ENCODE assay signal across 26 cellular contexts in the genomic region with DNA sequence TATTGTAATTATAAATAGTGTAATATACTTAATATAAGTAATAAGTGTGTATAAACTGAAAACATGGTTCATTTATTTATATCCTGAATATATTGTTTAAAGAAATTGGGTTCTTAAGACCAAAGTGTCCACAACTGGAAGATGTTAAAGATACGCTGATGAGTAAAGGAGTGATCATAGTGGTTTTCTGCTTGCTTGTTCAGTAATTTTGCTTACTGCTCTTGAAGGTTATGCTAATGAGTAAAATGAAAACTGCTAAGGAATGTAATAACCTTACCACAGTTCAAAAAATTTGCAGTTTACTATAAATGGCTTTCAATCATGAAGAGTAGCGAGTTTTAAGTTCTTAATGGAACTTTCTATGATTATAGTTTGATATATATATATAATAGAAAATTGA. TPM values are rescaled to one million over a fixed set of nuclear protein-coding genes. Genes with fewer than 3 reads are reported as not detected.
DNase-seq lines count a peak whose midpoint lies in the region; ATAC-seq, FAIRE-seq and TF ChIP-seq lines count a peak whose summit lies in the region.
"Had no signal": no experiment of that assay in that cellular context is flagged by ENCODE, and none has a peak within 500 bp of the region (broad histone marks: within the 10 kb centered on the region; RNA-seq: fewer than 3 reads in every experiment).

No MANE protein-coding gene starts in this region.

- H3K4me1 ChIP-seq in HEK293 (ENCODE audit: control insufficient read depth, insufficient read depth, low read length) (no peaks in the 10 kb centered on the region), A673 (ENCODE audit: insufficient read depth, low read length, poor library complexity, severe bottlenecking) (no peaks in the 10 kb centered on the region), heart right ventricle (peaks cover 0 to 14% (median 8%) of the 10 kb centered on the region in 9 donors)

- no peaks in the 10 kb centered on the region for H3K9me3 ChIP-seq in HEK293 (ENCODE audit: control insufficient read depth, insufficient read depth, low read depth, low read length)
- H3K9me3 ChIP-seq in A673 (ENCODE audit: low read depth, low read length, poor library complexity, severe bottlenecking): no peaks in the 10 kb centered on the region
- H3K9me3 ChIP-seq in heart right ventricle: no peaks in the 10 kb centered on the region
- H3K9me3 ChIP-seq: SK-N-SH had no signal

- no peaks in the 10 kb centered on the region for H3K9me3 Mint-ChIP-seq in activated T-helper 17 cell treated with anti-CD3 and anti-CD28 coated beads, Interleukin-2, amount 50 U/mL, for 72 hours
- H3K9me3 Mint-ChIP-seq: GM23338 had no signal

- no peaks in the 10 kb centered on the region for H3K27me3 Mint-ChIP-seq in activated T-helper 17 cell treated with anti-CD3 and anti-CD28 coated beads, Interleukin-2, amount 50 U/mL, for 72 hours

- CTCF ChIA-PET in HEK293 (lab: Yijun Ruan, JAX) (no interaction called here), A673 (lab: Charles Lee) (no interaction called here)

- peak; percentile 74 to 95 for ATAC-seq in activated CD4-positive, CD25-positive, alpha-beta regulatory T cell treated with anti-CD3 and anti-CD28 coated beads, Interleukin-2, amount 50 U/mL, for 24 hours
- ATAC-seq in activated T-helper 17 cell treated with anti-CD3 and anti-CD28 coated beads, Interleukin-2, amount 50 U/mL, for 72 hours (replicated peaks): peak; percentile 94
- no peak for ATAC-seq in heart right ventricle
- ATAC-seq: GM23338, HCT116 had no signal

- H3K36me3 ChIP-seq in HEK293 (ENCODE audit: control insufficient read depth in 2 of 2, insufficient read depth in 1 of 2, low read length in 2 of 2): peaks cover 61 to 76% of the 10 kb centered on the region in 2 experiments
- peaks cover 82% of the 10 kb centered on the region for H3K36me3 ChIP-seq in A673 (ENCODE audit: insufficient read depth, low read length, poor library complexity, severe bottlenecking)
- peaks cover 0 to 100% (median 29%) of the 10 kb centered on the region in 9 donors for H3K36me3 ChIP-seq in heart right ventricle

- peak overlapping the region; percentile 41 for H3K27ac Mint-ChIP-seq in activated T-helper 17 cell treated with anti-CD3 and anti-CD28 coated beads, Interleukin-2, amount 50 U/mL, for 72 hours
- H3K27ac Mint-ChIP-seq: GM23338 had no signal

- H3K27me3 ChIP-seq in A673 (replicated peaks; ENCODE audit: insufficient read depth, low read depth, low read length, poor library complexity): no peaks in the 10 kb centered on the region
- no peaks in the 10 kb centered on the region for H3K27me3 ChIP-seq in heart right ventricle

- WGBS in heart right ventricle, 2 donors: 97 to 98% methylated on average over 2 of the region's 2 CpGs

- peaks cover 7% of the 10 kb centered on the region for H3K4me1 Mint-ChIP-seq in activated T-helper 17 cell treated with anti-CD3 and anti-CD28 coated beads, Interleukin-2, amount 50 U/mL, for 72 hours
- H3K4me1 Mint-ChIP-seq: GM23338 had no signal

- FAIRE-seq in A204.1 (lab: Jason Lieb, UNC): peak; percentile 32
- FAIRE-seq: HTR-8/SVneo had no signal

- no peak overlapping the region for H3K4me3 Mint-ChIP-seq in activated T-helper 17 cell treated with anti-CD3 and anti-CD28 coated beads, Interleukin-2, amount 50 U/mL, for 72 hours
- H3K4me3 Mint-ChIP-seq: GM23338 had no signal

- intact Hi-C loops in A673 (cut with micrococcal nuclease; ENCODE audit: unreplicated experiment) (no loop called here), heart right ventricle (cut with DNase I) (no loop called here)

- no TSS peak for BruUV-seq in A673 (replicated peaks; lab: Mats Ljungman, UMichigan)

- peaks cover 88% of the 10 kb centered on the region for H3K36me3 Mint-ChIP-seq in activated T-helper 17 cell treated with anti-CD3 and anti-CD28 coated beads, Interleukin-2, amount 50 U/mL, for 72 hours (ENCODE audit: low read depth)

- POLR2A ChIA-PET in HEK293 (lab: Yijun Ruan, JAX): interaction anchor here (0.6 to 1.6 kb wide), 3 partner anchors 8 to 98 kb away, joined by 4 to 5 read pairs (median 5); partner anchors contain the start of gene DONSON
- POLR2A ChIA-PET in A673 (lab: Charles Lee; ENCODE audit: low non-redundant PET): no interaction called here

- TF ChIP-seq CTCF in HEK293 (tag by site-specific recombination; IDR thresholded peaks at IDR 0.05) (no peak), A673 (conservative IDR thresholded peaks at IDR 0.05; ENCODE audit: low read depth, low read length) (no peak), heart right ventricle (IDR thresholded peaks at IDR 0.05) (no peak)

- H3K27ac ChIP-seq in HEK293 (ENCODE audit: extremely low read depth, low read depth, low read length): no peak overlapping the region
- H3K27ac ChIP-seq in A673 (ENCODE audit: low read depth, low read length, poor library complexity, severe bottlenecking): no peak overlapping the region
- H3K27ac ChIP-seq in heart right ventricle: no peak overlapping the region
- H3K27ac ChIP-seq: 22Rv1, KMS-11, RWPE1 had no signal

- H3K4me3 ChIP-seq in HEK293 (ENCODE audit: low read depth, low read length): no peak overlapping the region
- no peak overlapping the region for H3K4me3 ChIP-seq in A673 (ENCODE audit: low read depth, low read length, poor library complexity, severe bottlenecking)
- H3K4me3 ChIP-seq in heart right ventricle: no peak overlapping the region
- H3K4me3 ChIP-seq: GM23338 had no signal

- DNase-seq in activated CD4-positive, CD25-positive, alpha-beta regulatory T cell treated with anti-CD3 and anti-CD28 coated beads, Interleukin-2, amount 50 U/mL, for 72 hours: no peak
- DNase-seq in A673 (ENCODE audit: low spot score): no peak
- no peak for DNase-seq in heart right ventricle
- DNase-seq in NCI-H1436 treated with DMSO at 0.1 percent for 48 hours (lab: John Stamatoyannopoulos, UW): no peak
- DNase-seq: AML-193; C1 segment of cervical spinal cord; GF-D8; NCI-H1105; NCI-H2029 treated with DMSO at 0.1 percent for 48 hours; NCI-H2171; NCI-H345; NCI-H524; NCI-H774; NK-92 treated with Interleukin-12 subunit alpha and Interleukin-12 subunit beta, amount 100 ng/mL, for 24 hours; SHP77 treated with DMSO at 0.1 percent for 48 hours; SK-N-SH had no signal

TF ChIP-seq in HEK293, 187 proteins besides CTCF, POLR2A, EP300 and RAD21:
- TF ChIP-seq ZNF600 (tag by site-specific recombination; IDR thresholded peaks at IDR 0.05) (0 out of 2 replicates have a peak, but pooled peaks have one; percentile 34), ZNF560 (tag by site-specific recombination; IDR thresholded peaks at IDR 0.05; ENCODE audit: borderline replicate concordance) (no peak)

RNA-seq across cellular contexts. Expression of gene DONSON, which starts 22.0 kb away (rescaled TPM):
- total RNA-seq in activated T-helper 17 cell treated with anti-CD3 and anti-CD28 coated beads, Interleukin-2, amount 50 U/mL, for 72 hours: 10 to 100 TPM; 39.8 to 43.0 TPM
- total RNA-seq in A673 (2021): 42.6 and 48.5 TPM in 2 replicates
- total RNA-seq in heart right ventricle: 1 to 10 TPM; 3.3 to 6.9 (median 5.5) TPM
- 10 to 100 TPM; 13.2 to 17.9 TPM for polyA plus RNA-seq in heart right ventricle

RNA-seq across cellular contexts. Expression of gene SON, which starts 23.7 kb away (rescaled TPM):
- total RNA-seq in activated T-helper 17 cell treated with anti-CD3 and anti-CD28 coated beads, Interleukin-2, amount 50 U/mL, for 72 hours: 100 to 1,000 TPM; 242 to 282 TPM
- 322 and 328 TPM in 2 replicates for total RNA-seq in A673 (2021)
- 100 to 1,000 TPM; 137 to 176 (median 156) TPM for total RNA-seq in heart right ventricle
- polyA plus RNA-seq in heart right ventricle: 100 to 1,000 TPM in 1 of 2 donors, 10 to 100 TPM in 1; 53.6 to 235 TPM

RNA-seq across cellular contexts. Expression of gene GART, which starts 24.6 kb away (rescaled TPM):
- total RNA-seq in activated T-helper 17 cell treated with anti-CD3 and anti-CD28 coated beads, Interleukin-2, amount 50 U/mL, for 72 hours: 100 to 1,000 TPM in 1 of 2 donors, 10 to 100 TPM in 1; 91.9 to 196 TPM
- total RNA-seq in A673 (2021) (205 and 210 TPM in 2 replicates), heart right ventricle (10 to 100 TPM; 30.7 to 52.6 (median 46.3) TPM)
- polyA plus RNA-seq in heart right ventricle: 10 to 100 TPM; 11.3 to 26.0 TPM

Comparison
In these comparisons a context has a peak if more than half of its experiments do, and no peak if none do; other contexts are left out.
1. ATAC-seq: peak in activated CD4-positive, CD25-positive, alpha-beta regulatory T cell treated with anti-CD3 and anti-CD28 coated beads, Interleukin-2, amount 50 U/mL, for 24 hours (2 of 2) and activated T-helper 17 cell treated with anti-CD3 and anti-CD28 coated beads, Interleukin-2, amount 50 U/mL, for 72 hours (single experiment); none in heart right ventricle (0 of 8).